9 cellular contexts compared by ENCODE assay signal in the genomic region with DNA sequence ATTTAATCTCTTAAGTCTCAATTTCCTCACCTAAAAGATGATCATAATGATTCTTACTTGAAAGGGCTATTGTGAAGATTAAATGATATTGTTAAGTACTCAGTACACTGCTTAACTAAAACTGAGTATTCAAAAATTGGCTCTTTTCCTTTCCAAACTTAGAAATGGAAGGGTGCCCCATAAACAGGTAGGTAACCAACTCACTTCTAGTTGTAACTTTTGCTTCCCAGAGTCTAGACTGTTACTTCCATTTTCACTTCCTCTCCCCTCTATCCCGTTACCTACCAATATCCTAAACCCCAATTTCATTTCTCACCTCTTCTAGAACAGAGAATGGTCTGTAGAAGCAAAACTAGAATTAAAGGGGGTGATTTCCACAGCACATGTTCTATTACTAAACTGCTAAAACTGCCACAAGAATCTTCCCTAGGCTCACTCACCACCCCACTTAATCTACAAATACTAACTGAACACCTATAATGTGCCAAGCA.
A peak's percentile ranks its signal among the peaks of the same experiment; 100 is the strongest.
DNase-seq lines count a peak whose midpoint lies in the region; ATAC-seq lines count a peak whose summit lies in the region.
"Had no signal": no experiment of that assay in that cellular context is flagged by ENCODE, and none has a peak within 500 bp of the region (broad histone marks: within the 10 kb centered on the region; RNA-seq: fewer than 3 reads in every experiment).

No MANE protein-coding gene starts in this region.

- no peaks in the 10 kb centered on the region for H3K36me3 ChIP-seq in iPS-18a (ENCODE audit: control insufficient read depth, low read depth, low read length)

- ATAC-seq in GM18511 (IDR thresholded peaks at IDR 0.05; ENCODE audit: unreplicated experiment), result peak; percentile 42
- peak; percentile 41 for ATAC-seq in GM21576 (IDR thresholded peaks at IDR 0.05; ENCODE audit: unreplicated experiment)
- peak; percentile 36 for ATAC-seq in HG03378 (IDR thresholded peaks at IDR 0.05; ENCODE audit: unreplicated experiment)
- ATAC-seq in HG03521 (IDR thresholded peaks at IDR 0.05; ENCODE audit: unreplicated experiment), result no peak
- no peak for ATAC-seq in GM19328 (IDR thresholded peaks at IDR 0.05; ENCODE audit: unreplicated experiment)

- H3K4me1 ChIP-seq in iPS-18a (ENCODE audit: control insufficient read depth, low read depth, low read length), result peaks cover 63% of the 10 kb centered on the region

- DNase-seq in GDM1 (lab: John Stamatoyannopoulos, UW), result no peak
- no peak for DNase-seq in activated CD4-positive, alpha-beta T cell treated with anti-CD3 and anti-CD28 coated beads for 48 hours
- DNase-seq: activated naive CD4-positive, alpha-beta T cell treated with anti-CD3 and anti-CD28 coated beads, Interleukin-2, amount 10 ng/mL, durations not matched to agents 7 days and 5 days had no signal

- H3K9ac ChIP-seq in iPS-18a (ENCODE audit: low read length), result no peak overlapping the region

- peak overlapping the region; percentile 17 for H3K27ac ChIP-seq in iPS-18a (ENCODE audit: low read length)

- H3K9me3 ChIP-seq in iPS-18a (ENCODE audit: control insufficient read depth, low read depth, low read length), result no peaks in the 10 kb centered on the region

- no peak overlapping the region for H3K4me3 ChIP-seq in iPS-18a (ENCODE audit: low read length)

- no peaks in the 10 kb centered on the region for H3K27me3 ChIP-seq in iPS-18a (ENCODE audit: control insufficient read depth, insufficient read depth, low read length)

Comparison
In these comparisons a context has a peak if more than half of its experiments do, and no peak if none do; other contexts are left out.
1. ATAC-seq: peak in GM18511 (single experiment), GM21576 (single experiment) and HG03378 (single experiment); none in HG03521 (single experiment) and GM19328 (single experiment).